ENCODE assay signal across 13 cellular contexts in the genomic region with DNA sequence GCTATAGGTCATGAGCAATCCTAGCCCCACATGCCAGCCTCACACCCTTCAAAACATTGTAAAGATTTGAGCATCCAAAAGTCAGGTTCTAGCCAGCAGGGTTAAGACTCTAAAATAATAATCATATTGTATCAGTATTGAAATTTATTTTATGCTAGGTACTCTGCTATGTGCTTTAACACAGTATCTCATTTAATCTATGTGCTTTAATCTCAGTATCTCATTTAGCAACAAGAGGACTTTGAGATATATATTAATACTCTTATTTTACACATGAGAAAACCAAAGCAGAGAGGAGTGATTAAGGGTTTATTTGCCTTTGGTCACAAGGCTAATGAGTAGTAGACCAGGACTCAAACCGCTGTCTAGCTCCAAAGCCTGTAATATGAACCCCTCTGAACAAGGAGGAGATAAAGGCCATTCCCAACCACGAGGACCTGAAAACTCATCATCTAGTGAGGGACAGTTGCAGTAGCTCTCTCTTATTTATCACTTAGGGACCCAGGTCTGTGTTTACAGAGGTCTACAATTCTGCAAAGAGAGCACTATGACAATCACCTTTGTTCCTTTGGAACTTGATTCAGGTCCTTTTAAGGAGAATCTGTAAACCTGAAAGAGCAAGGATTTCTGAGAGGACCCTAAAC.
A peak's percentile ranks its signal among the peaks of the same experiment; 100 is the strongest.
DNase-seq lines count a peak whose midpoint lies in the region; ATAC-seq and TF ChIP-seq lines count a peak whose summit lies in the region.
"Had no signal": no experiment of that assay in that cellular context is flagged by ENCODE, and none has a peak within 500 bp of the region (broad histone marks: within the 10 kb centered on the region; RNA-seq: fewer than 3 reads in every experiment).

No MANE protein-coding gene starts in this region.

- peak overlapping the region; percentile 17 for H3K4me3 Mint-ChIP-seq in glutamatergic neuron (ENCODE audit: unreplicated experiment)
- no peak overlapping the region for H3K4me3 Mint-ChIP-seq in activated T-cell treated with anti-CD3 and anti-CD28 coated beads, Interleukin-2, amount 50 U/mL, for 4 hours
- H3K4me3 Mint-ChIP-seq: activated CD4-positive, alpha-beta T cell treated with anti-CD3 and anti-CD28 coated beads for 36 hours; activated T-cell treated with anti-CD3 and anti-CD28 coated beads, Interleukin-2, amount 50 U/mL, for 24 hours; effector memory CD8-positive, alpha-beta T cell had no signal

- H3K36me3 Mint-ChIP-seq in glutamatergic neuron (ENCODE audit: unreplicated experiment) = no peaks in the 10 kb centered on the region
- H3K36me3 Mint-ChIP-seq in activated T-cell treated with anti-CD3 and anti-CD28 coated beads, Interleukin-2, amount 50 U/mL, for 4 hours (ENCODE audit: insufficient read depth) = no peaks in the 10 kb centered on the region

- no peaks in the 10 kb centered on the region for H3K36me3 ChIP-seq in cardiac muscle cell
- H3K36me3 ChIP-seq in stomach smooth muscle (ENCODE audit: control insufficient read depth in 2 of 2, insufficient read depth in 2 of 2, low read length in 2 of 2) = no peaks in the 10 kb centered on the region
- H3K36me3 ChIP-seq: MG63, upper lobe of right lung had no signal

- H3K9me3 Mint-ChIP-seq in glutamatergic neuron (ENCODE audit: unreplicated experiment) = peaks cover 3% of the 10 kb centered on the region
- H3K9me3 Mint-ChIP-seq in activated T-cell treated with anti-CD3 and anti-CD28 coated beads, Interleukin-2, amount 50 U/mL, for 4 hours = no peaks in the 10 kb centered on the region
- H3K9me3 Mint-ChIP-seq: activated T-cell treated with anti-CD3 and anti-CD28 coated beads, Interleukin-2, amount 50 U/mL, for 24 hours; effector memory CD8-positive, alpha-beta T cell had no signal

- DNase-seq in cardiac muscle cell (ENCODE audit: low read depth in 1 of 2, low spot score in 1 of 2) = no peak
- no peak for DNase-seq in Right ventricle myocardium superior
- DNase-seq in RPMI7951 (ENCODE audit: low read depth) = peak; percentile 22
- DNase-seq in glutamatergic neuron = no peak
- DNase-seq in T1000 (lab: John Stamatoyannopoulos, UW) = no peak
- no peak for DNase-seq in activated T-cell treated with anti-CD3 and anti-CD28 coated beads, Interleukin-2, amount 50 U/mL, for 4 hours
- DNase-seq: activated CD4-positive, alpha-beta T cell treated with anti-CD3 and anti-CD28 coated beads for 36 hours; activated T-cell treated with anti-CD3 and anti-CD28 coated beads, Interleukin-2, amount 50 U/mL, for 24 hours; effector memory CD8-positive, alpha-beta T cell; upper lobe of right lung had no signal

- intact Hi-C loops in Right ventricle myocardium superior (cut with DNase I) = no loop called here

- no peak overlapping the region for H3K27ac Mint-ChIP-seq in glutamatergic neuron (ENCODE audit: unreplicated experiment)
- H3K27ac Mint-ChIP-seq: activated CD4-positive, alpha-beta T cell treated with anti-CD3 and anti-CD28 coated beads for 36 hours; activated T-cell treated with anti-CD3 and anti-CD28 coated beads, Interleukin-2, amount 50 U/mL, for 24 hours; effector memory CD8-positive, alpha-beta T cell had no signal

- peaks cover 17% of the 10 kb centered on the region for H3K4me1 Mint-ChIP-seq in glutamatergic neuron (ENCODE audit: low read depth, unreplicated experiment)
- peaks cover 24% of the 10 kb centered on the region for H3K4me1 Mint-ChIP-seq in activated T-cell treated with anti-CD3 and anti-CD28 coated beads, Interleukin-2, amount 50 U/mL, for 4 hours (ENCODE audit: low read depth)

- H3K27me3 ChIP-seq in cardiac muscle cell (no peaks in the 10 kb centered on the region), stomach smooth muscle (ENCODE audit: control insufficient read depth in 1 of 2, insufficient read depth in 2 of 2, low read length in 2 of 2) (no peaks in the 10 kb centered on the region)
- H3K27me3 ChIP-seq: MG63, upper lobe of right lung had no signal

- H3K9me3 ChIP-seq in cardiac muscle cell (ENCODE audit: low read depth) (no peaks in the 10 kb centered on the region), stomach smooth muscle (ENCODE audit: control insufficient read depth in 2 of 2, low read length in 2 of 2) (no peaks in the 10 kb centered on the region)
- H3K9me3 ChIP-seq: upper lobe of right lung had no signal

- no peak overlapping the region for H3K9ac ChIP-seq in stomach smooth muscle (ENCODE audit: low read length in 2 of 2)

- peak overlapping the region; percentile 70 for H3K27ac ChIP-seq in cardiac muscle cell
- peak overlapping the region; percentile 13 for H3K27ac ChIP-seq in stomach smooth muscle (ENCODE audit: low read length)
- H3K27ac ChIP-seq: upper lobe of right lung had no signal

- H3K4me3 ChIP-seq in cardiac muscle cell (no peak overlapping the region), stomach smooth muscle (ENCODE audit: low read length in 2 of 2) (peak overlapping the region in 1 of 2 donors; percentile 22)
- H3K4me3 ChIP-seq: MG63, upper lobe of right lung had no signal

- H3K4me1 ChIP-seq in cardiac muscle cell (ENCODE audit: low read depth) (peaks cover 33% of the 10 kb centered on the region), stomach smooth muscle (ENCODE audit: control insufficient read depth, insufficient read depth, low read length) (peaks cover 17% of the 10 kb centered on the region)

- no peak for ATAC-seq in Right ventricle myocardium superior (ENCODE audit: poor library complexity)
- no peak for ATAC-seq in activated T-cell treated with anti-CD3 and anti-CD28 coated beads, Interleukin-2, amount 50 U/mL, for 4 hours
- no peak for ATAC-seq in HG03280 (IDR thresholded peaks at IDR 0.05; ENCODE audit: unreplicated experiment)
- ATAC-seq: activated CD4-positive, alpha-beta T cell treated with anti-CD3 and anti-CD28 coated beads for 36 hours; effector memory CD8-positive, alpha-beta T cell; upper lobe of right lung had no signal

- H3K27me3 Mint-ChIP-seq in glutamatergic neuron (ENCODE audit: unreplicated experiment) = peaks cover 5% of the 10 kb centered on the region
- no peaks in the 10 kb centered on the region for H3K27me3 Mint-ChIP-seq in activated T-cell treated with anti-CD3 and anti-CD28 coated beads, Interleukin-2, amount 50 U/mL, for 4 hours (ENCODE audit: low read depth)
- H3K27me3 Mint-ChIP-seq: activated T-cell treated with anti-CD3 and anti-CD28 coated beads, Interleukin-2, amount 50 U/mL, for 24 hours; effector memory CD8-positive, alpha-beta T cell had no signal

- TF ChIP-seq CTCF in cardiac muscle cell (IDR thresholded peaks at IDR 0.05; ENCODE audit: low read depth, low read length) (no peak), glutamatergic neuron (IDR thresholded peaks at IDR 0.05; ENCODE audit: partially characterized antibody, unreplicated experiment) (no peak)
